ENCODE assay signal across 13 cellular contexts in the genomic region with DNA sequence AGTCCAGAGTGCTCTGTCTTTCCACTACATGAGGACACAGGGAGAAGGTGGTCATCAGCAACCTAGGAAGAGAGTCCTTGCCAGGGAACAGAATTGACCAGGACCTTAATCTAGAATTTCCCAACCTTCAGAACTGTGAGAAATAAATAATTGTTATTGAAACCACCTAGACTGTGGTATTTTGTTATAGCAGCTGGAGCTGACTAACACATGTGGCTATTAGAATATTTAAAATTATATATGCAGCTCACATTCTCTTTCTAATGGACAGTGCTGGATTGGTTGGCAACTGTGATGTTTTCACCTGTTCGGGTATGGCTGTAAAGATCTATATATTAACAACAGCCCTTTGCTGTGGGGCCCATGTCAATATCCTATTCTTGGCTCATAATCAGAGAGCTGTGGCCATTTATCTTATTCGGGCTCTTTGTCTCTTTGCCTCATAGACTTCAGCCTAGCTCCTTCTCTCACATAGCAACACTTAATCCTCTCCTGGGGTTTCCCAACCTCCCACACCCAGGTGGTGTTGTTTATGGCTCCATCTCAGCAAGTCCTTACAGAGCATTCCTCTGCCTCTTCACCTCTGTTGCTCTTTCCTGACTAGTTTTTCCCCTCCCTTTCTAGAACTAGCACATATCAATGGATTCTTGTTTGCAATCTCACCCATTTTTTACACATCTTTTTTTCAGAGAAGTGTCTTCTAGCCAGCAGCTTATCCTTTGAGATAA.
"Had no signal": no experiment of that assay in that cellular context is flagged by ENCODE, and none has a peak within 500 bp of the region (broad histone marks: within the 10 kb centered on the region; RNA-seq: fewer than 3 reads in every experiment).

No MANE protein-coding gene starts in this region.

- H3K27me3 ChIP-seq: testis had no signal

- DNase-seq: activated CD4-positive, alpha-beta T cell treated with anti-CD3 and anti-CD28 coated beads, Interleukin-2, amount 10 ng/mL, durations not matched to agents 24 days and 14 days; activated CD8-positive, alpha-beta memory T cell treated with anti-CD3 and anti-CD28 coated beads for 24 hours; activated naive CD4-positive, alpha-beta T cell treated with anti-CD3 and anti-CD28 coated beads for 36 hours; caudate nucleus; effector CD4-positive, alpha-beta T cell; glutamatergic neuron; stimulated activated CD4-positive, alpha-beta T cell treated with anti-CD3 and anti-CD28 coated beads, Interleukin-4, amount 100 ng/mL, for 4 hours; stimulated activated naive CD8-positive, alpha-beta T cell treated with anti-CD3 and anti-CD28 coated beads, Interleukin-15, amount 100 ng/mL, for 72 hours; testis had no signal

- H3K4me1 Mint-ChIP-seq: activated CD4-positive, alpha-beta T cell treated with anti-CD3 and anti-CD28 coated beads, Interleukin-2, amount 10 ng/mL, durations not matched to agents 24 days and 14 days; activated T-helper 17 cell treated with anti-CD3 and anti-CD28 coated beads, Interleukin-2, amount 50 U/mL, for 72 hours; stimulated activated naive CD8-positive, alpha-beta T cell treated with anti-CD3 and anti-CD28 coated beads, Interleukin-15, amount 100 ng/mL, for 72 hours had no signal

- H3K27ac Mint-ChIP-seq: activated CD4-positive, alpha-beta T cell treated with anti-CD3 and anti-CD28 coated beads, Interleukin-2, amount 10 ng/mL, durations not matched to agents 24 days and 14 days; activated naive CD4-positive, alpha-beta T cell treated with anti-CD3 and anti-CD28 coated beads for 36 hours; activated T-helper 17 cell treated with anti-CD3 and anti-CD28 coated beads, Interleukin-2, amount 50 U/mL, for 72 hours; stimulated activated naive CD8-positive, alpha-beta T cell treated with anti-CD3 and anti-CD28 coated beads, Interleukin-15, amount 100 ng/mL, for 72 hours; T-helper 1 cell treated with Interleukin-12 subunit alpha and Interleukin-12 subunit beta and Interleukin-4 antibody, amounts not matched to agents 30 μg/mL and 1 μg/mL, for 36 hours had no signal

- H3K4me1 ChIP-seq: testis had no signal

- H3K9me3 Mint-ChIP-seq: activated CD4-positive, alpha-beta T cell treated with anti-CD3 and anti-CD28 coated beads, Interleukin-2, amount 10 ng/mL, durations not matched to agents 24 days and 14 days; activated naive CD4-positive, alpha-beta T cell treated with anti-CD3 and anti-CD28 coated beads for 36 hours; activated T-helper 17 cell treated with anti-CD3 and anti-CD28 coated beads, Interleukin-2, amount 50 U/mL, for 72 hours; stimulated activated naive CD8-positive, alpha-beta T cell treated with anti-CD3 and anti-CD28 coated beads, Interleukin-15, amount 100 ng/mL, for 72 hours; T-helper 1 cell treated with Interleukin-12 subunit alpha and Interleukin-12 subunit beta and Interleukin-4 antibody, amounts not matched to agents 30 μg/mL and 1 μg/mL, for 36 hours had no signal

- H3K4me3 ChIP-seq: coronary artery, testis had no signal

- H3K27ac ChIP-seq: coronary artery, testis had no signal

- H3K9me3 ChIP-seq: testis had no signal

- ATAC-seq: activated T-helper 17 cell treated with anti-CD3 and anti-CD28 coated beads, Interleukin-2, amount 50 U/mL, for 72 hours; left lobe of liver; stimulated activated naive CD8-positive, alpha-beta T cell treated with anti-CD3 and anti-CD28 coated beads, Interleukin-15, amount 100 ng/mL, for 72 hours had no signal

- H3K4me3 Mint-ChIP-seq: activated CD4-positive, alpha-beta T cell treated with anti-CD3 and anti-CD28 coated beads, Interleukin-2, amount 10 ng/mL, durations not matched to agents 24 days and 14 days; activated naive CD4-positive, alpha-beta T cell treated with anti-CD3 and anti-CD28 coated beads for 36 hours; activated T-helper 17 cell treated with anti-CD3 and anti-CD28 coated beads, Interleukin-2, amount 50 U/mL, for 72 hours; stimulated activated naive CD8-positive, alpha-beta T cell treated with anti-CD3 and anti-CD28 coated beads, Interleukin-15, amount 100 ng/mL, for 72 hours; T-helper 1 cell treated with Interleukin-12 subunit alpha and Interleukin-12 subunit beta and Interleukin-4 antibody, amounts not matched to agents 30 μg/mL and 1 μg/mL, for 36 hours had no signal
